Comparison of ENCODE assay signal across 9 cellular contexts in the genomic region with DNA sequence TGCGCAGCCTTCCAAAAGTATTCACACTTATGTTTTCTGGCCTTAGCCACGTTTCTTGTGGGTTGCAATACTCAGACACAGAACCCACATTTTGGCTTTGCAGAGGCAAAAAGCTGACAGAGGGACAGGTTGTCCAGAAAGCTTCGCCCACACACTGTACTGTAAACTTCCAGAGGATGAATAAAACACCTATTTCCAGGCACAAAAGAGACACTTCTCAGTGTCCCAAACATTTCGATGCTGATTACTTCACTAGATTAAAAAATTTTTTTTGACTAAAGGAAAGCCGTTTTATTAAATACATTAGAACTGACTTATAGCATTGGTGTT. TPM values are rescaled to one million over a fixed set of nuclear protein-coding genes. Genes with fewer than 3 reads are reported as not detected.
DNase-seq lines count a peak whose midpoint lies in the region; ATAC-seq and TF ChIP-seq lines count a peak whose summit lies in the region.
"Had no signal": no experiment of that assay in that cellular context is flagged by ENCODE, and none has a peak within 500 bp of the region (broad histone marks: within the 10 kb centered on the region; RNA-seq: fewer than 3 reads in every experiment).

No MANE protein-coding gene starts in this region.

- ATAC-seq in activated T-cell treated with anti-CD3 and anti-CD28 coated beads, Interleukin-2, amount 50 U/mL, for 72 hours (replicated peaks in 1 of 2) = no peak
- no peak for ATAC-seq in activated CD8-positive, alpha-beta T cell treated with anti-CD3 and anti-CD28 coated beads for 36 hours
- ATAC-seq in GM18511 (IDR thresholded peaks at IDR 0.05; ENCODE audit: unreplicated experiment) = no peak

- peaks cover 25% of the 10 kb centered on the region for H3K4me1 Mint-ChIP-seq in activated T-cell treated with anti-CD3 and anti-CD28 coated beads, Interleukin-2, amount 50 U/mL, for 72 hours (ENCODE audit: low read depth)
- peaks cover 14% of the 10 kb centered on the region for H3K4me1 Mint-ChIP-seq in activated CD8-positive, alpha-beta T cell treated with anti-CD3 and anti-CD28 coated beads for 36 hours (ENCODE audit: low read depth)

- intact Hi-C loops in activated CD8-positive, alpha-beta T cell treated with anti-CD3 and anti-CD28 coated beads for 36 hours (cut with micrococcal nuclease) = loop anchor here (2.0 to 5.0 kb wide), 2 partner anchors 33 to 69 kb away; no protein-coding TSS in a partner anchor

- no peaks in the 10 kb centered on the region for H3K27me3 Mint-ChIP-seq in activated T-cell treated with anti-CD3 and anti-CD28 coated beads, Interleukin-2, amount 50 U/mL, for 72 hours (ENCODE audit: low read depth)
- H3K27me3 Mint-ChIP-seq in activated CD8-positive, alpha-beta T cell treated with anti-CD3 and anti-CD28 coated beads for 36 hours = no peaks in the 10 kb centered on the region

- no peaks in the 10 kb centered on the region for H3K9me3 ChIP-seq in liver (ENCODE audit: control insufficient read depth in 4 of 4, low read length in 3 of 4)
- H3K9me3 ChIP-seq: pancreas had no signal

- CTCF ChIA-PET in activated CD8-positive, alpha-beta T cell treated with anti-CD3 and anti-CD28 coated beads for 36 hours (lab: Charles Lee) = interaction anchor here (0.7 to 3.7 kb wide), 17 partner anchors 9 to 166 kb away, joined by 3 to 30 read pairs (median 4); a partner anchor contains a TSS

- no peaks in the 10 kb centered on the region for H3K36me3 Mint-ChIP-seq in activated T-cell treated with anti-CD3 and anti-CD28 coated beads, Interleukin-2, amount 50 U/mL, for 72 hours (ENCODE audit: insufficient read depth in 2 of 2)
- no peaks in the 10 kb centered on the region for H3K36me3 Mint-ChIP-seq in activated CD8-positive, alpha-beta T cell treated with anti-CD3 and anti-CD28 coated beads for 36 hours (ENCODE audit: low read depth)

- no peak overlapping the region for H3K4me3 ChIP-seq in liver (ENCODE audit: low read depth in 1 of 3, low read length in 3 of 3)

- WGBS in liver = 33% methylated on average over 5 of the region's 5 CpGs

- no peak for TF ChIP-seq RAD21 in liver (IDR thresholded peaks at IDR 0.05)

- POLR2A ChIA-PET in activated CD8-positive, alpha-beta T cell treated with anti-CD3 and anti-CD28 coated beads for 36 hours (lab: Charles Lee) = interaction anchor here (0.6 to 1.5 kb wide), 3 partner anchors 8 to 130 kb away, joined by 3 to 4 read pairs (median 3); no protein-coding TSS in a partner anchor

- H3K4me3 Mint-ChIP-seq in activated T-cell treated with anti-CD3 and anti-CD28 coated beads, Interleukin-2, amount 50 U/mL, for 72 hours = peak overlapping the region; percentile 37 to 66
- peak overlapping the region; percentile 31 for H3K4me3 Mint-ChIP-seq in activated CD8-positive, alpha-beta T cell treated with anti-CD3 and anti-CD28 coated beads for 36 hours

- H3K4me1 ChIP-seq in liver (ENCODE audit: control insufficient read depth in 4 of 4, insufficient read depth in 4 of 4, low read length in 3 of 4) = peaks cover 0 to 14% (median 11%) of the 10 kb centered on the region in 4 donors

- TF ChIP-seq CTCF in activated CD8-positive, alpha-beta T cell treated with anti-CD3 and anti-CD28 coated beads for 36 hours (IDR thresholded peaks at IDR 0.05) = no peak
- TF ChIP-seq CTCF in liver (IDR thresholded peaks at IDR 0.05; ENCODE audit: low read depth, low read length, missing input control) (no peak), GM13976 (IDR thresholded peaks at IDR 0.05; ENCODE audit: borderline replicate concordance, control extremely low read depth, extremely low read depth, insufficient read depth, missing control alignments) (no peak)

- no peaks in the 10 kb centered on the region for H3K9me3 Mint-ChIP-seq in activated T-cell treated with anti-CD3 and anti-CD28 coated beads, Interleukin-2, amount 50 U/mL, for 72 hours
- H3K9me3 Mint-ChIP-seq in activated CD8-positive, alpha-beta T cell treated with anti-CD3 and anti-CD28 coated beads for 36 hours = no peaks in the 10 kb centered on the region

- no peaks in the 10 kb centered on the region for H3K27me3 ChIP-seq in liver (ENCODE audit: control insufficient read depth in 4 of 4, insufficient read depth in 4 of 4, low read length in 3 of 4)
- H3K27me3 ChIP-seq: pancreas had no signal

- DNase-seq in activated T-cell treated with anti-CD3 and anti-CD28 coated beads, Interleukin-2, amount 50 U/mL, for 72 hours = no peak
- DNase-seq in activated T-cell treated with anti-CD3 and anti-CD28 coated beads, Interleukin-2, amount 50 U/mL, for 48 hours = no peak
- DNase-seq in activated CD8-positive, alpha-beta T cell treated with anti-CD3 and anti-CD28 coated beads for 36 hours = no peak
- DNase-seq in superior temporal gyrus (ENCODE audit: extremely low spot score) (peak; percentile 84), GM13976 (ENCODE audit: low spot score) (no peak), NCI-H2227 (lab: John Stamatoyannopoulos, UW; ENCODE audit: unreplicated experiment) (no peak)

- in situ Hi-C loops in GM13976 (cut with MboI; ENCODE audit: low sequenced_read_pairs, unreplicated experiment) = no loop called here

- no peak overlapping the region for H3K27ac Mint-ChIP-seq in activated T-cell treated with anti-CD3 and anti-CD28 coated beads, Interleukin-2, amount 50 U/mL, for 72 hours
- H3K27ac Mint-ChIP-seq in activated CD8-positive, alpha-beta T cell treated with anti-CD3 and anti-CD28 coated beads for 36 hours = peak overlapping the region; percentile 20

- H3K36me3 ChIP-seq in liver (ENCODE audit: control insufficient read depth in 4 of 4, insufficient read depth in 3 of 4, low read depth in 1 of 4, low read length in 3 of 4) = no peaks in the 10 kb centered on the region
- H3K36me3 ChIP-seq: pancreas had no signal

- peak overlapping the region in 1 of 2 donors; percentile 66 for H3K9ac ChIP-seq in liver (ENCODE audit: low read depth in 1 of 2, low read length in 2 of 2)

- H3K27ac ChIP-seq in liver (ENCODE audit: low read depth in 1 of 2, low read length in 2 of 2) = peak overlapping the region in 1 of 2 donors; percentile 72
- H3K27ac ChIP-seq: pancreas had no signal

TF ChIP-seq in liver, 16 proteins besides CTCF, POLR2A, EP300 and RAD21:
- TF ChIP-seq, protein P1, sequence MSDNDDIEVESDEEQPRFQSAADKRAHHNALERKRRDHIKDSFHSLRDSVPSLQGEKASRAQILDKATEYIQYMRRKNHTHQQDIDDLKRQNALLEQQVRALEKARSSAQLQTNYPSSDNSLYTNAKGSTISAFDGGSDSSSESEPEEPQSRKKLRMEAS (IDR thresholded peaks at IDR 0.05) = peak; percentile 2
- TF ChIP-seq, protein P2, sequence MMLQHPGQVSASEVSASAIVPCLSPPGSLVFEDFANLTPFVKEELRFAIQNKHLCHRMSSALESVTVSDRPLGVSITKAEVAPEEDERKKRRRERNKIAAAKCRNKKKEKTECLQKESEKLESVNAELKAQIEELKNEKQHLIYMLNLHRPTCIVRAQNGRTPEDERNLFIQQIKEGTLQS (IDR thresholded peaks at IDR 0.05) = no peak
- TF ChIP-seq NR2F2 (IDR thresholded peaks at IDR 0.05) = no peak

RNA-seq across cellular contexts. Expression of a gene that starts 28.0 kb away (rescaled TPM):
- total RNA-seq in activated T-cell treated with anti-CD3 and anti-CD28 coated beads, Interleukin-2, amount 50 U/mL, for 72 hours = 1 to 10 TPM; 7.3 to 8.2 TPM
- 1 to 10 TPM; 5.6 to 5.8 TPM for total RNA-seq in activated CD8-positive, alpha-beta T cell treated with anti-CD3 and anti-CD28 coated beads for 36 hours
- 10 to 100 TPM; 10.7 to 13.8 TPM for total RNA-seq in liver
- polyA plus RNA-seq in liver = 10 to 100 TPM in 1 of 2 donors, 1 to 10 TPM in 1; 6.5 to 10.0 TPM

RNA-seq across cellular contexts. Expression of a gene that starts 30.3 kb away (rescaled TPM):
- 10 to 100 TPM; 36.9 to 40.5 TPM for total RNA-seq in activated T-cell treated with anti-CD3 and anti-CD28 coated beads, Interleukin-2, amount 50 U/mL, for 72 hours
- 10 to 100 TPM; 53.9 to 58.8 TPM for total RNA-seq in activated CD8-positive, alpha-beta T cell treated with anti-CD3 and anti-CD28 coated beads for 36 hours
- total RNA-seq in liver = 10 to 100 TPM; 47.8 to 65.6 TPM
- polyA plus RNA-seq in liver = 10 to 100 TPM; 55.6 to 92.1 TPM
